In genomic region chr20:23125625-23126191, GRCh38 we compare ENCODE assay signal across 9 cellular contexts. TPM values are rescaled to one million over a fixed set of nuclear protein-coding genes. Genes with fewer than 3 reads are reported as not detected.
DNase-seq lines count a peak whose midpoint lies in the region; ATAC-seq and TF ChIP-seq lines count a peak whose summit lies in the region.
"Had no signal": no experiment of that assay in that cellular context is flagged by ENCODE, and none has a peak within 500 bp of the region (broad histone marks: within the 10 kb centered on the region; RNA-seq: fewer than 3 reads in every experiment).

No MANE protein-coding gene starts in this region.

- H3K27me3 ChIP-seq in OCI-LY3 (ENCODE audit: low read depth, low read length) = no peaks in the 10 kb centered on the region
- H3K27me3 ChIP-seq in rectal smooth muscle tissue (ENCODE audit: control insufficient read depth, insufficient read depth, low read length) = no peaks in the 10 kb centered on the region
- no peaks in the 10 kb centered on the region for H3K27me3 ChIP-seq in Caco-2 (replicated peaks; ENCODE audit: control insufficient read depth, insufficient read depth, low read length)

- H3K36me3 Mint-ChIP-seq in type B pancreatic cell = no peaks in the 10 kb centered on the region
- no peaks in the 10 kb centered on the region for H3K36me3 Mint-ChIP-seq in Caco-2 (ENCODE audit: insufficient read depth, unreplicated experiment)

- intact Hi-C loops in Caco-2 (cut with micrococcal nuclease; ENCODE audit: unreplicated experiment) = no loop called here

- H3K27ac Mint-ChIP-seq in type B pancreatic cell (no peak overlapping the region), Caco-2 (ENCODE audit: unreplicated experiment) (no peak overlapping the region)
- H3K27ac Mint-ChIP-seq: activated T-cell treated with anti-CD3 and anti-CD28 coated beads, Interleukin-2, amount 50 U/mL, for 72 hours had no signal

- H3K4me1 ChIP-seq in OCI-LY3 (ENCODE audit: low read length) (peaks cover 32% of the 10 kb centered on the region), rectal smooth muscle tissue (ENCODE audit: control insufficient read depth, insufficient read depth, low read length) (no peaks in the 10 kb centered on the region), Caco-2 (peaks cover 29% of the 10 kb centered on the region)

- DNase-seq in fibroblast of villous mesenchyme (ENCODE audit: low read depth) (peak; percentile 93), type B pancreatic cell (ENCODE audit: extremely low spot score, unreplicated experiment) (no peak), coronary artery (ENCODE audit: low spot score) (no peak), Caco-2 (no peak)
- DNase-seq: activated T-cell treated with anti-CD3 and anti-CD28 coated beads, Interleukin-2, amount 50 U/mL, for 72 hours had no signal

- no peaks in the 10 kb centered on the region for H3K79me2 ChIP-seq in OCI-LY3 (ENCODE audit: low read length)

- H3K9me3 Mint-ChIP-seq in type B pancreatic cell = no peaks in the 10 kb centered on the region
- H3K9me3 Mint-ChIP-seq in Caco-2 (ENCODE audit: unreplicated experiment) = no peaks in the 10 kb centered on the region
- H3K9me3 Mint-ChIP-seq: activated T-cell treated with anti-CD3 and anti-CD28 coated beads, Interleukin-2, amount 50 U/mL, for 72 hours had no signal

- BruUV-seq in Caco-2 (replicated peaks; lab: Mats Ljungman, UMichigan) = no TSS peak

- H4K20me1 ChIP-seq in OCI-LY3 (ENCODE audit: insufficient read depth, low read length) = no peaks in the 10 kb centered on the region

- H3K27ac ChIP-seq in OCI-LY3 (ENCODE audit: low read length) (no peak overlapping the region), rectal smooth muscle tissue (ENCODE audit: low read depth, low read length) (peak overlapping the region; percentile 6), coronary artery (peak overlapping the region in 1 of 2 donors; percentile 73)

- no peaks in the 10 kb centered on the region for H3K36me3 ChIP-seq in OCI-LY3 (replicated peaks; ENCODE audit: low read depth, low read length)
- no peaks in the 10 kb centered on the region for H3K36me3 ChIP-seq in rectal smooth muscle tissue (ENCODE audit: control insufficient read depth, insufficient read depth, low read length)
- no peaks in the 10 kb centered on the region for H3K36me3 ChIP-seq in Caco-2 (ENCODE audit: control insufficient read depth, insufficient read depth, low read length)

- H3K4me3 Mint-ChIP-seq in type B pancreatic cell (no peak overlapping the region), Caco-2 (ENCODE audit: unreplicated experiment) (no peak overlapping the region)
- H3K4me3 Mint-ChIP-seq: activated T-cell treated with anti-CD3 and anti-CD28 coated beads, Interleukin-2, amount 50 U/mL, for 72 hours had no signal

- H3K4me2 ChIP-seq in OCI-LY3 (ENCODE audit: low read length) = peak overlapping the region; percentile 15; the same call in 1 of the 2 replicates

- TF ChIP-seq CTCF in OCI-LY3 (IDR thresholded peaks at IDR 0.05; ENCODE audit: low read depth, low read length) (no peak), fibroblast of villous mesenchyme (IDR thresholded peaks at IDR 0.05; ENCODE audit: insufficient read depth, low read depth, low read length) (no peak), type B pancreatic cell (conservative IDR thresholded peaks at IDR 0.05) (no peak), coronary artery (IDR thresholded peaks at IDR 0.05) (no peak), Caco-2 (IDR thresholded peaks at IDR 0.05; ENCODE audit: insufficient read depth in 1 of 2, low read depth in 1 of 2, low read length in 1 of 2, severe bottlenecking in 1 of 2, unreplicated experiment in 1 of 2) (no peak)

- no peak overlapping the region for H3K4me3 ChIP-seq in OCI-LY3 (ENCODE audit: low read length)
- no peak overlapping the region for H3K4me3 ChIP-seq in fibroblast of villous mesenchyme (ENCODE audit: low read depth, low read length)
- H3K4me3 ChIP-seq in rectal smooth muscle tissue (ENCODE audit: low read length) = no peak overlapping the region
- H3K4me3 ChIP-seq in coronary artery = no peak overlapping the region
- no peak overlapping the region for H3K4me3 ChIP-seq in Caco-2 (ENCODE audit: low read depth, low read length)

- H3K9me3 ChIP-seq in OCI-LY3 (ENCODE audit: insufficient read depth, low read length) (no peaks in the 10 kb centered on the region), Caco-2 (no peaks in the 10 kb centered on the region)

- ATAC-seq in GM18868 (IDR thresholded peaks at IDR 0.05; ENCODE audit: unreplicated experiment) = peak; percentile 72
- ATAC-seq in GM21367 (IDR thresholded peaks at IDR 0.05; ENCODE audit: unreplicated experiment) = no peak
- ATAC-seq: activated T-cell treated with anti-CD3 and anti-CD28 coated beads, Interleukin-2, amount 50 U/mL, for 72 hours had no signal

- H3K4me1 Mint-ChIP-seq in type B pancreatic cell (ENCODE audit: unreplicated experiment) (peaks cover 13% of the 10 kb centered on the region), Caco-2 (ENCODE audit: low read depth, unreplicated experiment) (peaks cover 6% of the 10 kb centered on the region)

- H2AFZ ChIP-seq in OCI-LY3 (ENCODE audit: low read depth, low read length) = peak overlapping the region; percentile 56; the same call in 1 of the 2 replicates

- POLR2A ChIA-PET in Caco-2 (lab: Charles Lee) = no interaction called here

- CTCF ChIA-PET in Caco-2 (lab: Charles Lee) = no interaction called here

- H3K9ac ChIP-seq in OCI-LY3 (ENCODE audit: low read length) (no peak overlapping the region), rectal smooth muscle tissue (ENCODE audit: low read length) (no peak overlapping the region)

- H3K27me3 Mint-ChIP-seq in type B pancreatic cell = peaks cover 9% of the 10 kb centered on the region
- no peaks in the 10 kb centered on the region for H3K27me3 Mint-ChIP-seq in Caco-2 (ENCODE audit: insufficient read depth, unreplicated experiment)

RNA-seq across cellular contexts. Expression of gene CD93, which starts 39.6 kb away (rescaled TPM):
- total RNA-seq in fibroblast of villous mesenchyme (under 0.01 TPM in 2 replicates), type B pancreatic cell (ENCODE audit: low replicate concordance) (0.05 TPM in 1 of 2 replicates, not detected in the other), Caco-2 (2022) (not detected in 2 replicates)
